In the genomic region with DNA sequence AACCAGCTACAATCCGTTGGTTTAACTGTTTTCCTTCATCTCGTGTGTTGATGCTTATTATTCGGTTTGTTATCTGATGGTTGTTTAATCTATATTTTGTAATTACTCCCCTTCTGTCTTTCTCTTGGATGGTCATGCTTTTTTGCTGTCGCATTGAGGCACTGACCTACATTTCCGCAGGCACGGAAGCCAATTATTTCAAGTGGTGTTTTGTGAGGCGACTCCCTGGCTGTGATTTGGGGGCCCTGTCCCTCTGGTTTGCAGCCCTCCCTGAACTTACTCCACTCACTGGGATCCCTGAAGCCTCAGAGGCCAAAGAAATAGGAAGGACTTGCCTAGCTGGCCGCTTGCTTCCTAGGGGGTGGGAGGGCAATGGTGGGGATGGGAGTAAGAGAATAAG, we compare ENCODE assay signal across 14 cellular contexts.
DNase-seq lines count a peak whose midpoint lies in the region; ATAC-seq and TF ChIP-seq lines count a peak whose summit lies in the region.
"Had no signal": no experiment of that assay in that cellular context is flagged by ENCODE, and none has a peak within 500 bp of the region (broad histone marks: within the 10 kb centered on the region; RNA-seq: fewer than 3 reads in every experiment).

No MANE protein-coding gene starts in this region.

- no peak for TF ChIP-seq CTCF in brain (conservative IDR thresholded peaks at IDR 0.05)

- H3K9me3 Mint-ChIP-seq in brain: no peaks in the 10 kb centered on the region
- no peaks in the 10 kb centered on the region for H3K9me3 Mint-ChIP-seq in activated naive CD8-positive, alpha-beta T cell treated with anti-CD3 and anti-CD28 coated beads, Interleukin-2, amount 50 U/mL, for 24 hours
- H3K9me3 Mint-ChIP-seq: CD4-positive, CD25-positive, alpha-beta regulatory T cell; CD8-positive, alpha-beta memory T cell; H9 had no signal

- DNase-seq in islet precursor cell: peak; percentile 20
- DNase-seq in retina: peak; percentile 70
- no peak for DNase-seq in DMS153 treated with DMSO at 0.1 percent for 48 hours (lab: John Stamatoyannopoulos, UW; ENCODE audit: unreplicated experiment)
- DNase-seq in activated naive CD8-positive, alpha-beta T cell treated with anti-CD3 and anti-CD28 coated beads, Interleukin-2, amount 50 U/mL, for 24 hours: no peak
- DNase-seq: ACHN; BE2C; C1 segment of cervical spinal cord; CD4-positive, CD25-positive, alpha-beta regulatory T cell; CD8-positive, alpha-beta memory T cell; COR-L47; DMS 273 treated with DMSO at 0.1 percent for 48 hours; H9 had no signal

- no peaks in the 10 kb centered on the region for H3K36me3 Mint-ChIP-seq in brain
- no peaks in the 10 kb centered on the region for H3K36me3 Mint-ChIP-seq in activated naive CD8-positive, alpha-beta T cell treated with anti-CD3 and anti-CD28 coated beads, Interleukin-2, amount 50 U/mL, for 24 hours (ENCODE audit: low read depth)
- H3K36me3 Mint-ChIP-seq: CD4-positive, CD25-positive, alpha-beta regulatory T cell; CD8-positive, alpha-beta memory T cell had no signal

- H3K27ac Mint-ChIP-seq in brain: peak overlapping the region in 3 of 5 experiments; percentile 11 to 57 (median 51)
- H3K27ac Mint-ChIP-seq in activated naive CD8-positive, alpha-beta T cell treated with anti-CD3 and anti-CD28 coated beads, Interleukin-2, amount 50 U/mL, for 24 hours: no peak overlapping the region
- H3K27ac Mint-ChIP-seq: CD4-positive, CD25-positive, alpha-beta regulatory T cell; CD8-positive, alpha-beta memory T cell; H9 had no signal

- no peak for ATAC-seq in GM19452 (IDR thresholded peaks at IDR 0.05; ENCODE audit: unreplicated experiment)
- ATAC-seq in activated naive CD8-positive, alpha-beta T cell treated with anti-CD3 and anti-CD28 coated beads, Interleukin-2, amount 50 U/mL, for 24 hours: no peak

- H3K4me1 Mint-ChIP-seq in brain: peaks cover 71% of the 10 kb centered on the region
- H3K4me1 Mint-ChIP-seq in activated naive CD8-positive, alpha-beta T cell treated with anti-CD3 and anti-CD28 coated beads, Interleukin-2, amount 50 U/mL, for 24 hours: peaks cover 4% of the 10 kb centered on the region
- H3K4me1 Mint-ChIP-seq: CD4-positive, CD25-positive, alpha-beta regulatory T cell had no signal

- H3K4me3 Mint-ChIP-seq in brain: peak overlapping the region in 2 of 5 experiments; percentile 3 to 12
- H3K4me3 Mint-ChIP-seq in activated naive CD8-positive, alpha-beta T cell treated with anti-CD3 and anti-CD28 coated beads, Interleukin-2, amount 50 U/mL, for 24 hours: no peak overlapping the region
- H3K4me3 Mint-ChIP-seq: CD4-positive, CD25-positive, alpha-beta regulatory T cell; CD8-positive, alpha-beta memory T cell; H9 had no signal

- peaks cover 8% of the 10 kb centered on the region for H3K27me3 Mint-ChIP-seq in brain
- peaks cover 9% of the 10 kb centered on the region for H3K27me3 Mint-ChIP-seq in activated naive CD8-positive, alpha-beta T cell treated with anti-CD3 and anti-CD28 coated beads, Interleukin-2, amount 50 U/mL, for 24 hours

Comparison
In these comparisons a context has a peak if more than half of its experiments do, and no peak if none do; other contexts are left out.
1. DNase-seq: peak in islet precursor cell (single experiment) and retina (single experiment); none in DMS153 treated with DMSO at 0.1 percent for 48 hours (single experiment) and activated naive CD8-positive, alpha-beta T cell treated with anti-CD3 and anti-CD28 coated beads, Interleukin-2, amount 50 U/mL, for 24 hours (single experiment).